Comparison of ENCODE assay signal across 18 cellular contexts in genomic region chr12:114152890-114153289, GRCh38.
DNase-seq lines count a peak whose midpoint lies in the region; ATAC-seq and TF ChIP-seq lines count a peak whose summit lies in the region.
"Had no signal": no experiment of that assay in that cellular context is flagged by ENCODE, and none has a peak within 500 bp of the region (broad histone marks: within the 10 kb centered on the region; RNA-seq: fewer than 3 reads in every experiment).

No MANE protein-coding gene starts in this region.

- H3K36me3 Mint-ChIP-seq in HFFc6 (ENCODE audit: low read depth) (no peaks in the 10 kb centered on the region), endodermal cell (ENCODE audit: low read depth) (no peaks in the 10 kb centered on the region), H9 (ENCODE audit: insufficient read depth in 1 of 3, low read depth in 3 of 3) (no peaks in the 10 kb centered on the region)
- no peaks in the 10 kb centered on the region for H3K36me3 Mint-ChIP-seq in activated T-cell treated with anti-CD3 and anti-CD28 coated beads, Interleukin-2, amount 50 U/mL, for 4 hours (ENCODE audit: insufficient read depth)

- H3K36me3 ChIP-seq in endodermal cell (ENCODE audit: control insufficient read depth, insufficient read depth, low read length) (no peaks in the 10 kb centered on the region), spleen (no peaks in the 10 kb centered on the region)

- no peaks in the 10 kb centered on the region for H3K79me1 ChIP-seq in H9 (ENCODE audit: insufficient read depth, low read depth, low read length, poor library complexity, severe bottlenecking)

- H3K79me2 ChIP-seq in H9 (ENCODE audit: insufficient read depth, low read length), result no peaks in the 10 kb centered on the region

- no peak overlapping the region for H2BK15ac ChIP-seq in H9 (ENCODE audit: low read depth, low read length)

- peak overlapping the region; percentile 54 for H3K4me3 ChIP-seq in endodermal cell (ENCODE audit: low read length)
- no peak overlapping the region for H3K4me3 ChIP-seq in spleen
- H3K4me3 ChIP-seq: A549, K562 had no signal

- H4K8ac ChIP-seq in H9 (replicated peaks; ENCODE audit: insufficient read length, low read depth, low read length), result no peak overlapping the region

- DNase-seq in A172 (ENCODE audit: low spot score), result peak; percentile 32
- peak; percentile 13 for DNase-seq in DMS79 (lab: John Stamatoyannopoulos, UW)
- peak; percentile 52 for DNase-seq in HFFc6
- no peak for DNase-seq in endodermal cell
- DNase-seq in H9, result no peak
- DNase-seq in spleen, result no peak
- no peak for DNase-seq in activated T-cell treated with anti-CD3 and anti-CD28 coated beads, Interleukin-2, amount 50 U/mL, for 4 hours
- DNase-seq: CD4-positive, alpha-beta T cell; GDM1; NCI-H1436 treated with DMSO at 0.1 percent for 48 hours; NCI-H2029 treated with DMSO at 0.1 percent for 48 hours; NCI-H2171 treated with DMSO at 0.1 percent for 48 hours; NCI-H774; SW 1271 had no signal

- no peak overlapping the region for H3K14ac ChIP-seq in H9 (ENCODE audit: insufficient read depth, low read length)

- no peaks in the 10 kb centered on the region for H3K9me3 Mint-ChIP-seq in HFFc6
- no peaks in the 10 kb centered on the region for H3K9me3 Mint-ChIP-seq in endodermal cell
- no peaks in the 10 kb centered on the region for H3K9me3 Mint-ChIP-seq in H9
- H3K9me3 Mint-ChIP-seq in activated T-cell treated with anti-CD3 and anti-CD28 coated beads, Interleukin-2, amount 50 U/mL, for 4 hours, result no peaks in the 10 kb centered on the region
- H3K9me3 Mint-ChIP-seq: CD4-positive, alpha-beta T cell had no signal

- H2BK12ac ChIP-seq in H9 (ENCODE audit: insufficient read length, low read depth, low read length), result no peak overlapping the region

- H2AFZ ChIP-seq in H9 (ENCODE audit: low read length), result no peak overlapping the region

- no peaks in the 10 kb centered on the region for H3K23me2 ChIP-seq in H9 (ENCODE audit: insufficient read length, low read depth, low read length, poor library complexity, severe bottlenecking)

- H3K4me3 Mint-ChIP-seq in HFFc6, result no peak overlapping the region
- no peak overlapping the region for H3K4me3 Mint-ChIP-seq in endodermal cell
- H3K4me3 Mint-ChIP-seq in H9, result no peak overlapping the region
- H3K4me3 Mint-ChIP-seq in activated T-cell treated with anti-CD3 and anti-CD28 coated beads, Interleukin-2, amount 50 U/mL, for 4 hours, result no peak overlapping the region
- H3K4me3 Mint-ChIP-seq: CD4-positive, alpha-beta T cell had no signal

- WGBS in endodermal cell (ENCODE audit: insufficient coverage in 1 of 2, insufficient read length in 1 of 2), 2 experiments, result 90 to 98% methylated on average over 3 to 4 of the region's 4 CpGs
- no CpG with 5 or more reads among the region's 4 CpGs for WGBS in H9 (ENCODE audit: extremely low coverage, insufficient read length, low lambda C conversion rate)
- WGBS in spleen, 5 donors, result 51 to 70% (median 60%) methylated on average over 4 of the region's 4 CpGs

- H3K18ac ChIP-seq in H9 (ENCODE audit: insufficient read length, low read depth, low read length), result no peak overlapping the region

- H3K9me3 ChIP-seq in endodermal cell (ENCODE audit: control insufficient read depth, low read length) (no peaks in the 10 kb centered on the region), H9 (ENCODE audit: control insufficient read depth, low read depth, low read length) (no peaks in the 10 kb centered on the region), spleen (peaks cover 0 to 12% (median 6%) of the 10 kb centered on the region in 8 donors)
- H3K9me3 ChIP-seq: A549 had no signal

- H3K9ac ChIP-seq in endodermal cell (ENCODE audit: extremely low read depth, low read length, poor library complexity, severe bottlenecking) (no peak overlapping the region), H9 (ENCODE audit: extremely low read depth, insufficient read length, low read length) (no peak overlapping the region)

- no peak for TF ChIP-seq POLR2A in spleen (IDR thresholded peaks at IDR 0.05)

- no peak overlapping the region for H3K23ac ChIP-seq in H9 (ENCODE audit: insufficient read length, low read depth, low read length)

- H3K4me1 ChIP-seq in endodermal cell (ENCODE audit: control insufficient read depth, insufficient read depth, low read length) (peaks cover 16% of the 10 kb centered on the region), H9 (ENCODE audit: insufficient read depth, low read length) (no peaks in the 10 kb centered on the region), spleen (no peaks in the 10 kb centered on the region)
- H3K4me1 ChIP-seq: A549 had no signal

- intact Hi-C loops in spleen (cut with DNase I; ENCODE audit: low total_unique reads), result no loop called here

- H4K91ac ChIP-seq in H9 (ENCODE audit: insufficient read length, low read depth, low read length), result no peak overlapping the region

- H3K4ac ChIP-seq in H9 (ENCODE audit: low read depth, low read length), result no peak overlapping the region

- H3K27me3 ChIP-seq in endodermal cell (ENCODE audit: control insufficient read depth, insufficient read depth, low read length, poor library complexity, severe bottlenecking) (peaks cover 47% of the 10 kb centered on the region), H9 (ENCODE audit: insufficient read depth, low read length) (no peaks in the 10 kb centered on the region), spleen (replicated peaks in 1 of 7) (peaks cover 0 to 18% (median 0%) of the 10 kb centered on the region in 7 donors)

- H2BK5ac ChIP-seq in H9 (ENCODE audit: insufficient read length, low read length), result no peak overlapping the region

- H3K27ac ChIP-seq in endodermal cell (ENCODE audit: low read depth, low read length), result no peak overlapping the region
- H3K27ac ChIP-seq in H9 (ENCODE audit: insufficient read length, low read depth, low read length), result no peak overlapping the region
- H3K27ac ChIP-seq in spleen, result no peak overlapping the region
- H3K27ac ChIP-seq: A549 had no signal

- no peak overlapping the region for H3T11ph ChIP-seq in H9 (ENCODE audit: low read length)

- H4K20me1 ChIP-seq in H9 (ENCODE audit: control insufficient read depth, insufficient read depth, insufficient read length), result no peaks in the 10 kb centered on the region

- no peak overlapping the region for H3K4me2 ChIP-seq in H9 (ENCODE audit: insufficient read depth, insufficient read length, low read length)
- H3K4me2 ChIP-seq: A549 had no signal

- no peak overlapping the region for H2BK20ac ChIP-seq in H9 (ENCODE audit: low read depth, low read length, poor library complexity, severe bottlenecking)

- H3K4me1 Mint-ChIP-seq in HFFc6 (ENCODE audit: low read depth) (peaks cover 8% of the 10 kb centered on the region; the same call in 1 of the 2 replicates), endodermal cell (peaks cover 22% of the 10 kb centered on the region), H9 (no peaks in the 10 kb centered on the region)
- no peaks in the 10 kb centered on the region for H3K4me1 Mint-ChIP-seq in activated T-cell treated with anti-CD3 and anti-CD28 coated beads, Interleukin-2, amount 50 U/mL, for 4 hours (ENCODE audit: low read depth)

- no peak overlapping the region for H4K5ac ChIP-seq in H9 (ENCODE audit: insufficient read length, low read depth, low read length)

- no peak overlapping the region for H2AK5ac ChIP-seq in H9 (ENCODE audit: insufficient read length, low read length)

- no peak overlapping the region for H2BK120ac ChIP-seq in H9 (ENCODE audit: low read depth, low read length, poor library complexity, severe bottlenecking)

- no peak for TF ChIP-seq CTCF in HFFc6 (IDR thresholded peaks at IDR 0.05)
- no peak for TF ChIP-seq CTCF in endodermal cell (conservative IDR thresholded peaks at IDR 0.05)
- no peak for TF ChIP-seq CTCF in H9 (conservative IDR thresholded peaks at IDR 0.05)
- no peak for TF ChIP-seq CTCF in spleen (IDR thresholded peaks at IDR 0.05 in 8 of 11, conservative IDR thresholded peaks at IDR 0.05 in 3 of 11)

- H3K56ac ChIP-seq in H9 (ENCODE audit: insufficient read length, low read depth, low read length), result no peak overlapping the region

- no peak for ATAC-seq in HG03521 (IDR thresholded peaks at IDR 0.05; ENCODE audit: unreplicated experiment)
- no peak for ATAC-seq in activated T-cell treated with anti-CD3 and anti-CD28 coated beads, Interleukin-2, amount 50 U/mL, for 4 hours
- ATAC-seq: A549, HCT116, K562 had no signal

- H3K27me3 Mint-ChIP-seq in HFFc6 (ENCODE audit: insufficient read depth) (peaks cover 25% of the 10 kb centered on the region), endodermal cell (ENCODE audit: insufficient read depth) (peaks cover 44% of the 10 kb centered on the region), H9 (ENCODE audit: low read depth) (peaks cover 61% of the 10 kb centered on the region)
- H3K27me3 Mint-ChIP-seq in activated T-cell treated with anti-CD3 and anti-CD28 coated beads, Interleukin-2, amount 50 U/mL, for 4 hours (ENCODE audit: low read depth), result peaks cover 7% of the 10 kb centered on the region
- H3K27me3 Mint-ChIP-seq: CD4-positive, alpha-beta T cell had no signal

- no peak overlapping the region for H3K27ac Mint-ChIP-seq in HFFc6
- no peak overlapping the region for H3K27ac Mint-ChIP-seq in endodermal cell
- no peak overlapping the region for H3K27ac Mint-ChIP-seq in H9
- H3K27ac Mint-ChIP-seq: CD4-positive, alpha-beta T cell had no signal

Comparison
In these comparisons a context has a peak if more than half of its experiments do, and no peak if none do; other contexts are left out.
1. DNase-seq: peak in A172 (single experiment), DMS79 (single experiment) and HFFc6 (single experiment); none in endodermal cell (single experiment), H9 (single experiment), spleen (single experiment) and activated T-cell treated with anti-CD3 and anti-CD28 coated beads, Interleukin-2, amount 50 U/mL, for 4 hours (single experiment).